In genomic region chr5:95660060-95660459, GRCh38 we compare ENCODE assay signal across 24 cellular contexts. TPM values are rescaled to one million over a fixed set of nuclear protein-coding genes. Genes with fewer than 3 reads are reported as not detected.
"Had no signal": no experiment of that assay in that cellular context is flagged by ENCODE, and none has a peak within 500 bp of the region (broad histone marks: within the 10 kb centered on the region; RNA-seq: fewer than 3 reads in every experiment).

No MANE protein-coding gene starts in this region.

- H3K9me3 Mint-ChIP-seq: IgD-negative memory B cell, T-cell had no signal

- ATAC-seq: T-cell had no signal

- H3K36me3 ChIP-seq: SJSA1 had no signal

- H3K4me3 Mint-ChIP-seq: IgD-negative memory B cell, T-cell had no signal

- H3K9me3 ChIP-seq: SJSA1 had no signal

- DNase-seq: KBM-7, MV-4-11, NCI-H1048, NCI-H1105, NCI-H1417, NCI-H1436 treated with DMSO at 0.1 percent for 48 hours, NCI-H1694, NCI-H187 treated with DMSO at 0.1 percent for 48 hours, NCI-H2029 treated with DMSO at 0.1 percent for 48 hours, NCI-H2171 treated with DMSO at 0.1 percent for 48 hours, NCI-H345, NCI-H446 treated with DMSO at 0.1 percent for 48 hours, NCI-H510A treated with DMSO at 0.1 percent for 48 hours, NCI-H526, Right ventricle myocardium superior, RPMI8226, SIG-M5, SW 1271, T-cell had no signal

- H3K27ac Mint-ChIP-seq: T-cell had no signal

- H3K27me3 Mint-ChIP-seq: IgD-negative memory B cell, T-cell had no signal

- H3K27ac ChIP-seq: HL-60, SJSA1, SK-N-MC had no signal

- H3K4me3 ChIP-seq: SJSA1, SK-N-MC had no signal

- H3K27me3 ChIP-seq: SJSA1 had no signal

RNA-seq across cellular contexts. Expression of gene SPATA9, which starts 22.7 kb away (rescaled TPM):
- total RNA-seq: MCF 10A, Right ventricle myocardium superior, T-cell had no signal
- polyA plus RNA-seq: IgD-negative memory B cell had no signal

RNA-seq across cellular contexts. Expression of gene GPR150, which starts 40.2 kb away (rescaled TPM):
- total RNA-seq: MCF 10A, Right ventricle myocardium superior had no signal
